ENCODE assay signal across 20 cellular contexts in genomic region chr12:129844662-129845061, GRCh38. TPM values are rescaled to one million over a fixed set of nuclear protein-coding genes. Genes with fewer than 3 reads are reported as not detected.
"Had no signal": no experiment of that assay in that cellular context is flagged by ENCODE, and none has a peak within 500 bp of the region (broad histone marks: within the 10 kb centered on the region; RNA-seq: fewer than 3 reads in every experiment).

No MANE protein-coding gene starts in this region.

- ATAC-seq: activated CD4-positive, alpha-beta T cell treated with anti-CD3 and anti-CD28 coated beads for 36 hours; natural killer cell; T-helper 17 cell had no signal

- H3K4me3 ChIP-seq: dorsolateral prefrontal cortex, hepatocyte, right atrium auricular region, transverse colon, vagina had no signal

- DNase-seq: activated CD4-positive, alpha-beta memory T cell treated with anti-CD3 and anti-CD28 coated beads for 36 hours; activated CD4-positive, alpha-beta T cell treated with anti-CD3 and anti-CD28 coated beads for 36 hours; activated CD8-positive, alpha-beta memory T cell treated with anti-CD3 and anti-CD28 coated beads, Interleukin-2, amount 50 U/mL, for 4 hours; activated gamma-delta T cell; activated T-cell treated with anti-CD3 and anti-CD28 coated beads, Interleukin-2, amount 50 U/mL, for 48 hours; dorsolateral prefrontal cortex; mesendoderm; natural killer cell; nucleus accumbens; small intestine; stimulated activated CD4-positive, alpha-beta T cell treated with anti-CD3 and anti-CD28 coated beads, Interleukin-4, amount 100 ng/mL, for 24 hours; stimulated activated naive CD4-positive, alpha-beta T cell; substantia nigra; T-helper 17 cell; transverse colon had no signal

- FAIRE-seq: keratinocyte, small intestine had no signal

RNA-seq across cellular contexts. Expression of gene TMEM132D, which starts 59.2 kb away (rescaled TPM):
- total RNA-seq: activated CD4-positive, alpha-beta memory T cell treated with anti-CD3 and anti-CD28 coated beads for 36 hours; activated CD4-positive, alpha-beta T cell treated with anti-CD3 and anti-CD28 coated beads for 36 hours; natural killer cell; posterior vena cava; right atrium auricular region; T-helper 17 cell; vagina had no signal
